ENCODE assay signal across 15 cellular contexts in the genomic region with DNA sequence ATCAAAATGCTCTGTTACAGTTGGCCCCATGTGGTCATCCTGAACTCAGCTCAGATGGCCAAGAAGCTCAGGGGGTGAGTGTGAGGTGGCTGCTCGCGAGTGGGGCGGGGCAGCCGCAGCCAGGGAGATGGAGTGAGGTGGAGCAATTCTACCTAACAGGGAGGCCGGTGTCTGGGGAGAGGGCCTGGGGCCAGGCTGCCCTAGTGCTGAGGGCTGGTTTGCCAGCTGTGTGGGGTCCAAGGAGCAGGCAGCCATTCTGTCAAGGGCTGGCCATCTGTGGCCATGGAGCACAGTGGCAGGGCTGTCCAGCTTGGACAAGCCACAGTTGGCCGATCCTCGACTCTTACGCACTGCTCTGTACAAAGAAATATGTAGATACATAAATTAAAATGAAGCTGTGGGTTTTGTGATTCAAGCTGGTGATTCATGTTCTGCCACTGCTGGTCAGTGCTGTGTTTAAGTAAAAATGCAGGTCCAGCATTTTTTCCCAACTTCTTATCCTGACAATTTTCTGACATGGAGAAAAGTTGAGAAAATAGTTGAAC.
A peak's percentile ranks its signal among the peaks of the same experiment; 100 is the strongest.
DNase-seq lines count a peak whose midpoint lies in the region; FAIRE-seq and TF ChIP-seq lines count a peak whose summit lies in the region.
"Had no signal": no experiment of that assay in that cellular context is flagged by ENCODE, and none has a peak within 500 bp of the region (broad histone marks: within the 10 kb centered on the region; RNA-seq: fewer than 3 reads in every experiment).

No MANE protein-coding gene starts in this region.

- H2AFZ ChIP-seq in astrocyte (ENCODE audit: low read depth, low read length) = peak overlapping the region; percentile 81
- H2AFZ ChIP-seq: hepatocyte had no signal

- H4K20me1 ChIP-seq in astrocyte (ENCODE audit: insufficient read depth, low read length) = no peaks in the 10 kb centered on the region

- WGBS in spleen, 5 donors = 90 to 97% (median 93%) methylated on average over 8 of the region's 8 CpGs

- H3K27ac ChIP-seq in HEK293 (ENCODE audit: extremely low read depth, low read depth, low read length) (no peak overlapping the region), astrocyte (ENCODE audit: low read depth, low read length) (peak overlapping the region; percentile 80), spleen (no peak overlapping the region)
- H3K27ac ChIP-seq: coronary artery, hepatocyte, SK-N-MC had no signal

- H3K4me3 Mint-ChIP-seq in astrocyte (ENCODE audit: unreplicated experiment) = peak overlapping the region; percentile 0
- H3K4me3 Mint-ChIP-seq in glutamatergic neuron (ENCODE audit: unreplicated experiment) = no peak overlapping the region
- H3K4me3 Mint-ChIP-seq: mesothelial cell of epicardium had no signal

- CTCF ChIA-PET in HEK293 (lab: Yijun Ruan, JAX) = interaction anchor here (0.6 to 1.3 kb wide), 4 partner anchors 49 to 201 kb away, joined by 3 to 7 read pairs (median 4); no protein-coding TSS in a partner anchor

- H3K4me3 ChIP-seq in HEK293 (ENCODE audit: low read depth, low read length) (no peak overlapping the region), astrocyte (ENCODE audit: insufficient read depth, low read depth, low read length) (peak overlapping the region; percentile 15), spleen (no peak overlapping the region)
- H3K4me3 ChIP-seq: coronary artery, hepatocyte, SK-N-MC, skin epidermis had no signal

- peaks cover 5% of the 10 kb centered on the region for H3K27me3 Mint-ChIP-seq in astrocyte (ENCODE audit: low read depth, unreplicated experiment)
- peaks cover 5% of the 10 kb centered on the region for H3K27me3 Mint-ChIP-seq in glutamatergic neuron (ENCODE audit: unreplicated experiment)

- peak overlapping the region; percentile 65 for H3K9ac ChIP-seq in astrocyte (ENCODE audit: low read length)

- POLR2A ChIA-PET in HEK293 (lab: Yijun Ruan, JAX) = interaction anchor here (0.6 kb wide), 1 partner anchor 1929 kb away, joined by 3 read pairs; no protein-coding TSS in a partner anchor

- H3K4me1 ChIP-seq in HEK293 (ENCODE audit: control insufficient read depth, insufficient read depth, low read length) (no peaks in the 10 kb centered on the region; the same call in 1 of the 2 replicates), astrocyte (ENCODE audit: insufficient read depth, low read length) (peaks cover 25% of the 10 kb centered on the region), spleen (peaks cover 3 to 18% (median 9%) of the 10 kb centered on the region in 6 donors)

- H3K9me3 Mint-ChIP-seq in astrocyte (ENCODE audit: unreplicated experiment) (no peaks in the 10 kb centered on the region), glutamatergic neuron (ENCODE audit: unreplicated experiment) (peaks cover 7% of the 10 kb centered on the region)
- H3K9me3 Mint-ChIP-seq: mesothelial cell of epicardium had no signal

- H3K9me3 ChIP-seq in HEK293 (ENCODE audit: control insufficient read depth, insufficient read depth, low read depth, low read length) (no peaks in the 10 kb centered on the region), astrocyte (ENCODE audit: insufficient read depth, low read depth, low read length) (no peaks in the 10 kb centered on the region), spleen (no peaks in the 10 kb centered on the region)

- H3K27ac Mint-ChIP-seq in astrocyte (ENCODE audit: unreplicated experiment) (peak overlapping the region; percentile 82), glutamatergic neuron (ENCODE audit: unreplicated experiment) (peak overlapping the region; percentile 69)
- H3K27ac Mint-ChIP-seq: mesothelial cell of epicardium had no signal

- intact Hi-C loops in spleen (cut with DNase I; ENCODE audit: low total_unique reads) = no loop called here

- H3K4me2 ChIP-seq in astrocyte (ENCODE audit: low read length) = peak overlapping the region; percentile 75
- H3K4me2 ChIP-seq: hepatocyte had no signal

- H3K79me2 ChIP-seq in astrocyte (ENCODE audit: insufficient read depth, low read length) = no peaks in the 10 kb centered on the region
- H3K79me2 ChIP-seq: hepatocyte had no signal

- H3K27me3 ChIP-seq in astrocyte (ENCODE audit: insufficient read depth, low read length) (no peaks in the 10 kb centered on the region), spleen (replicated peaks in 1 of 7) (peaks cover 0 to 17% (median 3%) of the 10 kb centered on the region in 7 donors)
- H3K27me3 ChIP-seq: hepatocyte had no signal

- peak; percentile 97 for DNase-seq in astrocyte (ENCODE audit: low read depth)
- DNase-seq in glutamatergic neuron = peak; percentile 45
- peak; percentile 70 for DNase-seq in spleen
- DNase-seq in stimulated activated naive CD4-positive, alpha-beta T cell (lab: John Stamatoyannopoulos, UW) = no peak
- no peak for DNase-seq in activated naive CD4-positive, alpha-beta T cell (lab: John Stamatoyannopoulos, UW)
- DNase-seq in germinal center (ENCODE audit: low spot score) = no peak
- DNase-seq: activated CD4-positive, alpha-beta T cell treated with anti-CD3 and anti-CD28 coated beads for 48 hours; DMS 273 treated with DMSO at 0.1 percent for 48 hours; NCI-H69 had no signal

- no peak for TF ChIP-seq POLR2A in spleen (IDR thresholded peaks at IDR 0.05)

- H3K36me3 Mint-ChIP-seq in astrocyte (ENCODE audit: low read depth, unreplicated experiment) = no peaks in the 10 kb centered on the region
- H3K36me3 Mint-ChIP-seq in glutamatergic neuron (ENCODE audit: unreplicated experiment) = no peaks in the 10 kb centered on the region
- H3K36me3 Mint-ChIP-seq: mesothelial cell of epicardium had no signal

- H3K36me3 ChIP-seq in HEK293 (ENCODE audit: control insufficient read depth in 2 of 2, insufficient read depth in 1 of 2, low read length in 2 of 2) (no peaks in the 10 kb centered on the region; a peak in 1 of 3 replicates), astrocyte (ENCODE audit: insufficient read depth, low read length) (no peaks in the 10 kb centered on the region), spleen (no peaks in the 10 kb centered on the region)

- FAIRE-seq in astrocyte (lab: Jason Lieb, UNC) = no peak

- TF ChIP-seq CTCF in HEK293 (tag by site-specific recombination; IDR thresholded peaks at IDR 0.05) (no peak), astrocyte (IDR thresholded peaks at IDR 0.05; ENCODE audit: insufficient read depth, low read depth, low read length) (no peak), glutamatergic neuron (IDR thresholded peaks at IDR 0.05; ENCODE audit: partially characterized antibody, unreplicated experiment) (no peak), spleen (IDR thresholded peaks at IDR 0.05 in 8 of 11, conservative IDR thresholded peaks at IDR 0.05 in 3 of 11) (no peak)

- H3K4me1 Mint-ChIP-seq in astrocyte (ENCODE audit: low read depth, unreplicated experiment) (peaks cover 19% of the 10 kb centered on the region), glutamatergic neuron (ENCODE audit: low read depth, unreplicated experiment) (peaks cover 16% of the 10 kb centered on the region)

TF ChIP-seq in HEK293, 187 proteins besides CTCF, POLR2A, EP300 and RAD21:
- TF ChIP-seq HOXD13 (CRISPR knock-in tag; IDR thresholded peaks at IDR 0.05; ENCODE audit: borderline replicate concordance) (no peak), HOXC10 (CRISPR knock-in tag; IDR thresholded peaks at IDR 0.05) (no peak), ZIC2 (tag by site-specific recombination; IDR thresholded peaks at IDR 0.05) (peak; percentile 28; the same call in 1 of the 2 replicates)

Comparison
In these comparisons a context has a peak if more than half of its experiments do, and no peak if none do; other contexts are left out.
1. DNase-seq: peak in astrocyte (single experiment), glutamatergic neuron (single experiment) and spleen (single experiment); none in stimulated activated naive CD4-positive, alpha-beta T cell (0 of 6), activated naive CD4-positive, alpha-beta T cell (0 of 4) and germinal center (single experiment).